13 cellular contexts compared by ENCODE assay signal in genomic region chr4:76611611-76612010, GRCh38.
DNase-seq lines count a peak whose midpoint lies in the region; ATAC-seq and TF ChIP-seq lines count a peak whose summit lies in the region.
"Had no signal": no experiment of that assay in that cellular context is flagged by ENCODE, and none has a peak within 500 bp of the region (broad histone marks: within the 10 kb centered on the region; RNA-seq: fewer than 3 reads in every experiment).

No MANE protein-coding gene starts in this region.

- no peaks in the 10 kb centered on the region for H3K9me3 ChIP-seq in gastroesophageal sphincter
- H3K9me3 ChIP-seq in aorta (ENCODE audit: control insufficient read depth, low read length), result no peaks in the 10 kb centered on the region
- H3K9me3 ChIP-seq in uterus, result no peaks in the 10 kb centered on the region

- WGBS in gastroesophageal sphincter (ENCODE audit: low coverage in 1 of 2), 2 donors, result 30 to 36% methylated on average over 3 to 5 of the region's 5 CpGs
- 5 to 7% methylated on average over 5 of the region's 5 CpGs for WGBS in aorta, 2 donors

- DNase-seq in WTC11 (ENCODE audit: low spot score) (no peak), aorta (peak in 1 of 2 donors; percentile 58), uterus (no peak)
- no peak for DNase-seq in activated CD4-positive, CD25-positive, alpha-beta regulatory T cell treated with anti-CD3 and anti-CD28 coated beads, Interleukin-2, amount 50 U/mL, for 72 hours
- no peak for DNase-seq in activated T-helper 2 cell treated with anti-CD3 and anti-CD28 coated beads, Interferon-gamma antibody, Interleukin-2, Interleukin-4, amounts not matched to agents 10 μg/mL and 5 μg/mL and 100 μg/mL, durations not matched to agents 14 hours and 24 hours and 36 hours (ENCODE audit: low spot score)
- DNase-seq: anterior cingulate cortex; DMS79 treated with DMSO at 0.1 percent for 48 hours; NCI-H187; NK-92 treated with Interleukin-12 subunit alpha and Interleukin-12 subunit beta, amount 100 ng/mL, for 24 hours; stimulated activated naive CD8-positive, alpha-beta T cell treated with anti-CD3 and anti-CD28 coated beads, Interleukin-15, amount 100 ng/mL, for 72 hours; T-helper 9 cell had no signal

- 0 out of 2 replicates have a peak overlapping the region, but pooled peaks have one; percentile 9 for H3K27ac Mint-ChIP-seq in WTC11
- H3K27ac Mint-ChIP-seq in nephron, result peak overlapping the region; percentile 15 to 90 (median 69)
- H3K27ac Mint-ChIP-seq in activated T-helper 2 cell treated with anti-CD3 and anti-CD28 coated beads, Interferon-gamma antibody, Interleukin-2, Interleukin-4, amounts not matched to agents 10 μg/mL and 5 μg/mL and 100 μg/mL, durations not matched to agents 14 hours and 24 hours and 36 hours, result no peak overlapping the region
- H3K27ac Mint-ChIP-seq: stimulated activated naive CD8-positive, alpha-beta T cell treated with anti-CD3 and anti-CD28 coated beads, Interleukin-15, amount 100 ng/mL, for 72 hours had no signal

- H3K4me1 Mint-ChIP-seq in WTC11 (peaks cover 68% of the 10 kb centered on the region), nephron (peaks cover 30% of the 10 kb centered on the region)
- no peaks in the 10 kb centered on the region for H3K4me1 Mint-ChIP-seq in activated T-helper 2 cell treated with anti-CD3 and anti-CD28 coated beads, Interferon-gamma antibody, Interleukin-2, Interleukin-4, amounts not matched to agents 10 μg/mL and 5 μg/mL and 100 μg/mL, durations not matched to agents 14 hours and 24 hours and 36 hours (ENCODE audit: low read depth)

- H3K4me3 ChIP-seq in gastroesophageal sphincter, result peak overlapping the region; percentile 25 to 27
- no peak overlapping the region for H3K4me3 ChIP-seq in aorta (ENCODE audit: low read length in 2 of 2)
- H3K4me3 ChIP-seq in uterus, result no peak overlapping the region

- H3K27me3 Mint-ChIP-seq in WTC11 (ENCODE audit: low read depth) (peaks cover 6% of the 10 kb centered on the region; the same call in 1 of the 2 replicates), nephron (ENCODE audit: low read depth) (no peaks in the 10 kb centered on the region)
- peaks cover 16% of the 10 kb centered on the region for H3K27me3 Mint-ChIP-seq in activated T-helper 2 cell treated with anti-CD3 and anti-CD28 coated beads, Interferon-gamma antibody, Interleukin-2, Interleukin-4, amounts not matched to agents 10 μg/mL and 5 μg/mL and 100 μg/mL, durations not matched to agents 14 hours and 24 hours and 36 hours (ENCODE audit: low read depth)

- no peak for TF ChIP-seq CTCF in WTC11 (IDR thresholded peaks at IDR 0.05)
- TF ChIP-seq CTCF in gastroesophageal sphincter (IDR thresholded peaks at IDR 0.05), result no peak
- TF ChIP-seq CTCF in nephron (IDR thresholded peaks at IDR 0.05; ENCODE audit: unreplicated experiment in 3 of 3), result no peak
- TF ChIP-seq CTCF in uterus (IDR thresholded peaks at IDR 0.05), result no peak

- H3K4me3 Mint-ChIP-seq in WTC11, result no peak overlapping the region
- no peak overlapping the region for H3K4me3 Mint-ChIP-seq in nephron
- no peak overlapping the region for H3K4me3 Mint-ChIP-seq in activated T-helper 2 cell treated with anti-CD3 and anti-CD28 coated beads, Interferon-gamma antibody, Interleukin-2, Interleukin-4, amounts not matched to agents 10 μg/mL and 5 μg/mL and 100 μg/mL, durations not matched to agents 14 hours and 24 hours and 36 hours (ENCODE audit: low read depth)
- H3K4me3 Mint-ChIP-seq: stimulated activated naive CD8-positive, alpha-beta T cell treated with anti-CD3 and anti-CD28 coated beads, Interleukin-15, amount 100 ng/mL, for 72 hours had no signal

- intact Hi-C loops in aorta (cut with DNase I) (loop anchor here (5.0 to 10.0 kb wide), 6 partner anchors 46 to 141 kb away; no protein-coding TSS in a partner anchor), uterus (cut with DNase I; ENCODE audit: low total_unique reads) (no loop called here)
- intact Hi-C loops in activated T-helper 2 cell treated with anti-CD3 and anti-CD28 coated beads, Interferon-gamma antibody, Interleukin-2, Interleukin-4, amounts not matched to agents 10 μg/mL and 5 μg/mL and 100 μg/mL, durations not matched to agents 14 hours and 24 hours and 36 hours (cut with micrococcal nuclease), result no loop called here

- H3K4me1 ChIP-seq in gastroesophageal sphincter (peaks cover 2 to 65% (median 5%) of the 10 kb centered on the region in 3 donors), aorta (ENCODE audit: control insufficient read depth in 1 of 2, insufficient read depth in 2 of 2, low read length in 2 of 2) (peaks cover 15 to 37% of the 10 kb centered on the region in 2 donors), uterus (no peaks in the 10 kb centered on the region)

- TF ChIP-seq POLR2A in gastroesophageal sphincter (IDR thresholded peaks at IDR 0.05), result no peak
- no peak for TF ChIP-seq POLR2A in uterus (IDR thresholded peaks at IDR 0.05)

- POLR2A ChIA-PET in WTC11 (lab: Charles Lee), result no interaction called here

- H3K27me3 ChIP-seq in gastroesophageal sphincter, result no peaks in the 10 kb centered on the region
- no peaks in the 10 kb centered on the region for H3K27me3 ChIP-seq in aorta (ENCODE audit: control insufficient read depth in 1 of 2, insufficient read depth in 2 of 2, low read length in 1 of 2)
- H3K27me3 ChIP-seq in uterus, result no peaks in the 10 kb centered on the region

- TF ChIP-seq EP300 in gastroesophageal sphincter (IDR thresholded peaks at IDR 0.05), result no peak

- no peak for ATAC-seq in WTC11
- peak; percentile 72 for ATAC-seq in gastroesophageal sphincter
- ATAC-seq in aorta (ENCODE audit: low FRiP score), result peak; percentile 64
- ATAC-seq: stimulated activated naive CD8-positive, alpha-beta T cell treated with anti-CD3 and anti-CD28 coated beads, Interleukin-15, amount 100 ng/mL, for 72 hours had no signal

- CTCF ChIA-PET in WTC11 (lab: Charles Lee), result no interaction called here

- no peaks in the 10 kb centered on the region for H3K36me3 ChIP-seq in gastroesophageal sphincter
- no peaks in the 10 kb centered on the region for H3K36me3 ChIP-seq in aorta (ENCODE audit: control insufficient read depth in 1 of 2, insufficient read depth in 2 of 2, low read length in 1 of 2)
- H3K36me3 ChIP-seq in uterus, result no peaks in the 10 kb centered on the region

- H3K36me3 Mint-ChIP-seq in WTC11 (no peaks in the 10 kb centered on the region), nephron (ENCODE audit: low read depth) (no peaks in the 10 kb centered on the region)
- H3K36me3 Mint-ChIP-seq in activated T-helper 2 cell treated with anti-CD3 and anti-CD28 coated beads, Interferon-gamma antibody, Interleukin-2, Interleukin-4, amounts not matched to agents 10 μg/mL and 5 μg/mL and 100 μg/mL, durations not matched to agents 14 hours and 24 hours and 36 hours (ENCODE audit: low read depth), result no peaks in the 10 kb centered on the region

- H3K27ac ChIP-seq in gastroesophageal sphincter (peak overlapping the region; percentile 72 to 97 (median 82)), aorta (ENCODE audit: low read depth in 1 of 2, low read length in 2 of 2) (peak overlapping the region; percentile 83 to 99), uterus (peak overlapping the region in 1 of 2 donors; percentile 9)

- H3K9me3 Mint-ChIP-seq in WTC11, result no peaks in the 10 kb centered on the region
- H3K9me3 Mint-ChIP-seq in nephron, result no peaks in the 10 kb centered on the region
- no peaks in the 10 kb centered on the region for H3K9me3 Mint-ChIP-seq in activated T-helper 2 cell treated with anti-CD3 and anti-CD28 coated beads, Interferon-gamma antibody, Interleukin-2, Interleukin-4, amounts not matched to agents 10 μg/mL and 5 μg/mL and 100 μg/mL, durations not matched to agents 14 hours and 24 hours and 36 hours
- H3K9me3 Mint-ChIP-seq: stimulated activated naive CD8-positive, alpha-beta T cell treated with anti-CD3 and anti-CD28 coated beads, Interleukin-15, amount 100 ng/mL, for 72 hours had no signal

TF ChIP-seq in WTC11, 78 proteins besides CTCF, POLR2A, EP300 and RAD21 (continues in another document):
- no peak for TF ChIP-seq ZNF232 (CRISPR knock-in tag; IDR thresholded peaks at IDR 0.05)
- no peak for TF ChIP-seq STAT6 (CRISPR knock-in tag; conservative IDR thresholded peaks at IDR 0.05; ENCODE audit: low read depth)
- TF ChIP-seq ATF1 (CRISPR knock-in tag; IDR thresholded peaks at IDR 0.05), result no peak
- no peak for TF ChIP-seq ZBTB43 (CRISPR knock-in tag; IDR thresholded peaks at IDR 0.05)
- no peak for TF ChIP-seq FOXK1 (CRISPR knock-in tag; IDR thresholded peaks at IDR 0.05)
- TF ChIP-seq ZNF219 (CRISPR knock-in tag; IDR thresholded peaks at IDR 0.05; ENCODE audit: borderline replicate concordance), result no peak
- no peak for TF ChIP-seq KAT7 (CRISPR knock-in tag; IDR thresholded peaks at IDR 0.05; ENCODE audit: borderline replicate concordance)
- no peak for TF ChIP-seq TEAD1 (CRISPR knock-in tag; IDR thresholded peaks at IDR 0.05)
- TF ChIP-seq RELA (CRISPR knock-in tag; IDR thresholded peaks at IDR 0.05; ENCODE audit: borderline replicate concordance), result no peak
- TF ChIP-seq PRRX2 (CRISPR knock-in tag; IDR thresholded peaks at IDR 0.05), result no peak

Comparison
In these comparisons a context has a peak if more than half of its experiments do, and no peak if none do; other contexts are left out.
1. H3K4me3 ChIP-seq: peak in gastroesophageal sphincter (2 of 2); none in aorta (0 of 2) and uterus (0 of 2).
2. intact Hi-C loops: an anchor here in aorta (5.0 to 10.0 kb wide); none called in activated T-helper 2 cell treated with anti-CD3 and anti-CD28 coated beads, Interferon-gamma antibody, Interleukin-2, Interleukin-4, amounts not matched to agents 10 μg/mL and 5 μg/mL and 100 μg/mL, durations not matched to agents 14 hours and 24 hours and 36 hours and uterus.